In genomic region chr11:11621881-11622706, GRCh38 we compare ENCODE assay signal across 8 cellular contexts. TPM values are rescaled to one million over a fixed set of nuclear protein-coding genes. Genes with fewer than 3 reads are reported as not detected.
DNase-seq lines count a peak whose midpoint lies in the region; TF ChIP-seq lines count a peak whose summit lies in the region.

GALNT18 (minus strand) TSS chr11:11622005.

- no peak within 1 kb of the TSS for H3K9ac ChIP-seq in H9 (ENCODE audit: extremely low read depth, insufficient read length, low read length)

- H2BK120ac ChIP-seq in H9 (ENCODE audit: low read depth, low read length, poor library complexity, severe bottlenecking): no peak within 1 kb of the TSS

- H4K8ac ChIP-seq in H9 (replicated peaks; ENCODE audit: insufficient read length, low read depth, low read length): no peak within 1 kb of the TSS

- peaks cover 44 to 46% of the 10 kb centered on the region in 2 experiments for H3K4me1 Mint-ChIP-seq in H9
- H3K4me1 Mint-ChIP-seq in activated naive CD4-positive, alpha-beta T cell treated with anti-CD3 and anti-CD28 coated beads, Interleukin-2, amount 50 U/mL, for 24 hours: peaks cover 4% of the 10 kb centered on the region

- H3K14ac ChIP-seq in H9 (ENCODE audit: insufficient read depth, low read length): no peak within 1 kb of the TSS

- H3K36me3 ChIP-seq in suprapubic skin: no peaks in the 10 kb centered on the region

- no peak within 1 kb of the TSS for H3K56ac ChIP-seq in H9 (ENCODE audit: insufficient read length, low read depth, low read length)

- H2AFZ ChIP-seq in H9 (ENCODE audit: low read length): no peak within 1 kb of the TSS

- H3K4me3 Mint-ChIP-seq in H9: peak within 1 kb of the TSS; percentile 73 to 90
- H3K4me3 Mint-ChIP-seq in activated naive CD4-positive, alpha-beta T cell treated with anti-CD3 and anti-CD28 coated beads, Interleukin-2, amount 50 U/mL, for 24 hours: peak within 1 kb of the TSS; percentile 76

- peak; percentile 45 for DNase-seq in GM04503 (ENCODE audit: low read depth)
- peak; percentile 94 for DNase-seq in H9
- DNase-seq in M059J (ENCODE audit: low read depth): peak; percentile 89
- peak; percentile 21 for DNase-seq in SIG-M5 (lab: John Stamatoyannopoulos, UW)
- DNase-seq in globus pallidus (ENCODE audit: low spot score): peak; percentile 92
- DNase-seq in occipital lobe (lab: John Stamatoyannopoulos, UW): peak; percentile 91
- DNase-seq in suprapubic skin (ENCODE audit: low spot score in 2 of 2): peak; percentile 89 to 92

- no peak within 1 kb of the TSS for H3K27ac Mint-ChIP-seq in H9
- H3K27ac Mint-ChIP-seq in activated naive CD4-positive, alpha-beta T cell treated with anti-CD3 and anti-CD28 coated beads, Interleukin-2, amount 50 U/mL, for 24 hours: no peak within 1 kb of the TSS

- H3T11ph ChIP-seq in H9 (ENCODE audit: low read length): no peak within 1 kb of the TSS

- H3K27me3 ChIP-seq in H9 (ENCODE audit: insufficient read depth, low read length): peaks cover 10% of the 10 kb centered on the region; the same call in 1 of the 2 replicates
- peaks cover 7% of the 10 kb centered on the region for H3K27me3 ChIP-seq in suprapubic skin

- H4K20me1 ChIP-seq in H9 (ENCODE audit: control insufficient read depth, insufficient read depth, insufficient read length): no peaks in the 10 kb centered on the region

- no peak within 1 kb of the TSS for H2BK15ac ChIP-seq in H9 (ENCODE audit: low read depth, low read length)

- TF ChIP-seq EP300 in suprapubic skin (IDR thresholded peaks at IDR 0.05): no peak

- H3K9me3 ChIP-seq in H9 (ENCODE audit: control insufficient read depth, low read depth, low read length) (no peaks in the 10 kb centered on the region), suprapubic skin (no peaks in the 10 kb centered on the region)

- no peaks in the 10 kb centered on the region for H3K79me2 ChIP-seq in H9 (ENCODE audit: insufficient read depth, low read length)

- H3K4me3 ChIP-seq in suprapubic skin: peak within 1 kb of the TSS; percentile 74

- no peak within 1 kb of the TSS for H3K23ac ChIP-seq in H9 (ENCODE audit: insufficient read length, low read depth, low read length)

- no peaks in the 10 kb centered on the region for H3K9me3 Mint-ChIP-seq in H9
- no peaks in the 10 kb centered on the region for H3K9me3 Mint-ChIP-seq in activated naive CD4-positive, alpha-beta T cell treated with anti-CD3 and anti-CD28 coated beads, Interleukin-2, amount 50 U/mL, for 24 hours

- WGBS in H9 (ENCODE audit: extremely low coverage, insufficient read length, low lambda C conversion rate): no CpG with 5 or more reads among the region's 62 CpGs
- WGBS in suprapubic skin: 36% methylated on average over 5 of the region's 62 CpGs

- peaks cover 2% of the 10 kb centered on the region; the same call in 1 of the 2 replicates for H3K4me1 ChIP-seq in H9 (ENCODE audit: insufficient read depth, low read length)
- H3K4me1 ChIP-seq in suprapubic skin: peaks cover 36% of the 10 kb centered on the region

- H3K4me2 ChIP-seq in H9 (ENCODE audit: insufficient read depth, insufficient read length, low read length): peak within 1 kb of the TSS; percentile 77

- peaks cover 84% of the 10 kb centered on the region for H3K27me3 Mint-ChIP-seq in H9 (ENCODE audit: low read depth)
- H3K27me3 Mint-ChIP-seq in activated naive CD4-positive, alpha-beta T cell treated with anti-CD3 and anti-CD28 coated beads, Interleukin-2, amount 50 U/mL, for 24 hours: peaks cover 28% of the 10 kb centered on the region

- peak within 1 kb of the TSS; percentile 9 for H3K18ac ChIP-seq in H9 (ENCODE audit: insufficient read length, low read depth, low read length)

- H2BK12ac ChIP-seq in H9 (ENCODE audit: insufficient read length, low read depth, low read length): no peak within 1 kb of the TSS

- peak; percentile 62 for TF ChIP-seq CTCF in H9 (conservative IDR thresholded peaks at IDR 0.05)
- peak in 1 of 2 donors; percentile 52 for TF ChIP-seq CTCF in suprapubic skin (IDR thresholded peaks at IDR 0.05)

- no peak within 1 kb of the TSS for H2AK5ac ChIP-seq in H9 (ENCODE audit: insufficient read length, low read length)

- H4K5ac ChIP-seq in H9 (ENCODE audit: insufficient read length, low read depth, low read length): no peak within 1 kb of the TSS

- no peak within 1 kb of the TSS for H3K27ac ChIP-seq in H9 (ENCODE audit: insufficient read length, low read depth, low read length)
- peak within 1 kb of the TSS; percentile 68 for H3K27ac ChIP-seq in suprapubic skin

- no peak within 1 kb of the TSS for H4K91ac ChIP-seq in H9 (ENCODE audit: insufficient read length, low read depth, low read length)

- H2BK5ac ChIP-seq in H9 (ENCODE audit: insufficient read length, low read length): no peak within 1 kb of the TSS

- H3K23me2 ChIP-seq in H9 (ENCODE audit: insufficient read length, low read depth, low read length, poor library complexity, severe bottlenecking): peaks cover 16% of the 10 kb centered on the region

- H3K36me3 Mint-ChIP-seq in H9 (ENCODE audit: insufficient read depth in 1 of 3, low read depth in 3 of 3): no peaks in the 10 kb centered on the region
- no peaks in the 10 kb centered on the region for H3K36me3 Mint-ChIP-seq in activated naive CD4-positive, alpha-beta T cell treated with anti-CD3 and anti-CD28 coated beads, Interleukin-2, amount 50 U/mL, for 24 hours

- H3K79me1 ChIP-seq in H9 (ENCODE audit: insufficient read depth, low read depth, low read length, poor library complexity, severe bottlenecking): no peaks in the 10 kb centered on the region

- H3K4ac ChIP-seq in H9 (ENCODE audit: low read depth, low read length): no peak within 1 kb of the TSS

- no peak within 1 kb of the TSS for H2BK20ac ChIP-seq in H9 (ENCODE audit: low read depth, low read length, poor library complexity, severe bottlenecking)

- no peak for TF ChIP-seq POLR2A in suprapubic skin (IDR thresholded peaks at IDR 0.05)

RNA-seq across cellular contexts. Expression of gene GALNT18, which starts in this region (rescaled TPM):
- total RNA-seq in H9 (2021) (1.5 and 1.7 TPM in 2 replicates), occipital lobe (22.8 TPM), suprapubic skin (10 to 100 TPM; 20.6 to 26.0 (median 23.1) TPM)
- 0.47 and 0.64 TPM in 2 replicates for total RNA-seq in M059J (2014; rRNA removed; shearing (Covaris generic))

Comparison
In these comparisons a context has a peak if more than half of its experiments do, and no peak if none do; other contexts are left out.
1. Peak in DNase-seq in M059J; RNA of the gene not detected or under 1 TPM.
2. DNase-seq: peak in every context shown above with its lines; median percentile 94 in H9; 92 in globus pallidus; 91 in occipital lobe; 90 in suprapubic skin; 89 in M059J; 45 in GM04503; 21 in SIG-M5.